ENCODE assay signal across 8 cellular contexts in the genomic region with DNA sequence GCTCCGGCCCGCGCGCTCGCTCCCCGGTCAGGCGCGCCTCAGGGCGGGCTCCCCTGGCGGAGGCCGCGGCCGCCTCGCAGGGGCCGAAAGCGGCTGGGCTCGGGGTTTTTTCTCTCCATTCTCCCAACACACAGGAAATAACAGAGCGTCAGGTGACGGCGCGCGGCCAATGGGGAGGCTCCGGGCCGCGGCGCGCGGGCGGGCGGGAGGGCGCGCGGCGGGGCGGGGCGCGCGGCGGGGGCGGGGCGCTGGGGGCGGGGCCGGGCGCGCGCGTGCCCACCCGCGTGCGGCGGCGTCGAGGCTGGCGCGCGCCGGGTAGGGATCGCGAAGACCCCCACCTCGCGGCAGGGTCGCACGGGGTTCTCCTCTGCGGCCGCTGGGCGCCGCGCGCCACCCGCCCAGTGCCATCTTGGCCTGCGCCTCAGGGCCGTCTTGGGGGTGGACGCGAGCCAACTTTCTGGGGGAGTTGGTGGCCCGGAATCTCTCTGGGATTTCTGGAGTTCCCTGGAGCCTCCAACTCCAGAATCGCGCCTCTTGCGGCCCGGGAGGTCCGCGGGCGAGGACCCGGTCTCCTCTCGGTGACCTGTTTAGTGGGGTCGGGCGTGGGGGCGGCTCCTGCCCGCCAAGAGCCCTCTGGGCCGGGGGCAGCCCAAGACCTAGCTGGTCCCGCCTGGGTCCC. TPM values are rescaled to one million over a fixed set of nuclear protein-coding genes. Genes with fewer than 3 reads are reported as not detected.
DNase-seq lines count a peak whose midpoint lies in the region; ATAC-seq and TF ChIP-seq lines count a peak whose summit lies in the region.

A gene (minus strand): TSS at position 142 of the 679 bp plus-strand sequence. CDS start 55,348 bp downstream, outside the sequence.

- peak within 1 kb of the TSS; percentile 87 to 95 (median 90) for H3K4me3 Mint-ChIP-seq in IgD-negative memory B cell
- H3K4me3 Mint-ChIP-seq in neural progenitor cell: peak within 1 kb of the TSS; percentile 90

- H3K27me3 ChIP-seq in foreskin keratinocyte (no peaks in the 10 kb centered on the region), neural progenitor cell (no peaks in the 10 kb centered on the region), stomach smooth muscle (ENCODE audit: control insufficient read depth in 1 of 2, insufficient read depth in 2 of 2, low read length in 2 of 2) (no peaks in the 10 kb centered on the region)

- H3K4me2 ChIP-seq in neural progenitor cell: peak within 1 kb of the TSS; percentile 94

- H2AFZ ChIP-seq in neural progenitor cell (replicated peaks): no peak within 1 kb of the TSS

- DNase-seq in DMS 273 treated with DMSO at 0.1 percent for 48 hours (lab: John Stamatoyannopoulos, UW) (peak; percentile 5), SHP77 treated with DMSO at 0.1 percent for 48 hours (lab: John Stamatoyannopoulos, UW) (peak; percentile 14), activated gamma-delta T cell treated with Interleukin-2 at 50 U/mL for 16 hours (peak; percentile 74), foreskin keratinocyte (peak in 1 of 2 donors; percentile 45), neural progenitor cell (ENCODE audit: low spot score) (peak; percentile 92)

- H3K4me3 ChIP-seq in neural progenitor cell (peak within 1 kb of the TSS; percentile 88), stomach smooth muscle (ENCODE audit: low read length in 2 of 2) (peak within 1 kb of the TSS; percentile 64 to 83)

- H3K4me1 Mint-ChIP-seq in IgD-negative memory B cell (peaks cover 11 to 20% (median 12%) of the 10 kb centered on the region in 3 donors), neural progenitor cell (peaks cover 55% of the 10 kb centered on the region)

- peaks cover 66% of the 10 kb centered on the region for H4K20me1 ChIP-seq in neural progenitor cell (ENCODE audit: low read depth)

- H3K79me2 ChIP-seq in neural progenitor cell (ENCODE audit: low read depth): peaks cover 45% of the 10 kb centered on the region

- H3K27ac Mint-ChIP-seq in IgD-negative memory B cell (peak within 1 kb of the TSS in 2 of 3 donors; percentile 71 to 91), neural progenitor cell (no peak within 1 kb of the TSS)

- H3K4me1 ChIP-seq in foreskin keratinocyte: peaks cover 16% of the 10 kb centered on the region
- H3K4me1 ChIP-seq in neural progenitor cell: peaks cover 43% of the 10 kb centered on the region
- H3K4me1 ChIP-seq in stomach smooth muscle (ENCODE audit: control insufficient read depth, insufficient read depth, low read length): peaks cover 9% of the 10 kb centered on the region

- no peaks in the 10 kb centered on the region for H3K9me3 Mint-ChIP-seq in IgD-negative memory B cell
- H3K9me3 Mint-ChIP-seq in neural progenitor cell: no peaks in the 10 kb centered on the region

- ATAC-seq in GM21423 (IDR thresholded peaks at IDR 0.05; ENCODE audit: unreplicated experiment): peak; percentile 62
- ATAC-seq in foreskin keratinocyte: peak; percentile 58

- TF ChIP-seq CTCF in foreskin keratinocyte (conservative IDR thresholded peaks at IDR 0.05): no peak
- no peak for TF ChIP-seq CTCF in neural progenitor cell (IDR thresholded peaks at IDR 0.05)

- no peaks in the 10 kb centered on the region for H3K27me3 Mint-ChIP-seq in IgD-negative memory B cell
- peaks cover 5% of the 10 kb centered on the region for H3K27me3 Mint-ChIP-seq in neural progenitor cell (ENCODE audit: insufficient read depth, low read depth)

- H3K27ac ChIP-seq in foreskin keratinocyte (peak within 1 kb of the TSS; percentile 89), neural progenitor cell (peak within 1 kb of the TSS; percentile 14), stomach smooth muscle (ENCODE audit: low read length) (peak within 1 kb of the TSS; percentile 41)

- no peaks in the 10 kb centered on the region for H3K36me3 ChIP-seq in neural progenitor cell
- H3K36me3 ChIP-seq in stomach smooth muscle (ENCODE audit: control insufficient read depth in 2 of 2, insufficient read depth in 2 of 2, low read length in 2 of 2): no peaks in the 10 kb centered on the region

- H3K36me3 Mint-ChIP-seq in IgD-negative memory B cell: no peaks in the 10 kb centered on the region
- H3K36me3 Mint-ChIP-seq in neural progenitor cell: peaks cover 1% of the 10 kb centered on the region

- H3K9ac ChIP-seq in neural progenitor cell: peak within 1 kb of the TSS; percentile 50
- H3K9ac ChIP-seq in stomach smooth muscle (ENCODE audit: low read length in 2 of 2): peak within 1 kb of the TSS; percentile 65 to 72

- H3K9me3 ChIP-seq in neural progenitor cell (ENCODE audit: low read depth) (no peaks in the 10 kb centered on the region), stomach smooth muscle (ENCODE audit: control insufficient read depth in 2 of 2, low read length in 2 of 2) (no peaks in the 10 kb centered on the region)

- H3F3A ChIP-seq in neural progenitor cell (ENCODE audit: low read depth): peaks cover 63% of the 10 kb centered on the region

RNA-seq across cellular contexts. Expression of the gene that starts here (rescaled TPM):
- polyA plus RNA-seq in IgD-negative memory B cell: 1.4 TPM
- 54.4 and 55.9 TPM in 2 replicates for total RNA-seq in foreskin keratinocyte
- 9.9 and 11.9 TPM in 2 replicates for polyA plus RNA-seq in foreskin keratinocyte
- 53.7 and 67.4 TPM in 2 replicates for total RNA-seq in neural progenitor cell (ENCODE audit: low replicate concordance)

Comparison
In these comparisons a context has a peak if more than half of its experiments do, and no peak if none do; other contexts are left out.
1. H3K27ac ChIP-seq: peak in every context shown above with its lines; median percentile 89 in foreskin keratinocyte; 41 in stomach smooth muscle; 14 in neural progenitor cell.